Comparison of ENCODE assay signal across 16 cellular contexts in the genomic region with DNA sequence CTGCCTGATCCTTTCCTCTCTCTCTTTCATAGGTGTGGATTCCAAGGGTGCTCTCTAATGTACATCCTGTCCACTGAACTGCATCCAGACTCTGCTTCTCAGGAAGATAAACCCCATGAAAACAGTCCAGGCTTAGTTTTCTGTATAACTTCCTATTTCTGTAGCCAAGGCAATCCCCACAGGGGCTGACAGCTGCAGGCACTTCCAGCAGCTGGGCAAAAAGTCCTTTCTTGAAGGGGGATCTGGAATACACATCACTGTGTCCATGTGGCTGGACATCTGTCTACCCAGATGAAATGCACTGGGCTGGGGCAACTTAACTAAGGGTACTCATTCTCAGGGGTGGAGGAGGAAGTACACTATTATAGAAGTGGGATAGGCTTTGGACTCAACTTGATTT.
"Had no signal": no experiment of that assay in that cellular context is flagged by ENCODE, and none has a peak within 500 bp of the region (broad histone marks: within the 10 kb centered on the region; RNA-seq: fewer than 3 reads in every experiment).

No MANE protein-coding gene starts in this region.

- H3K4me1 ChIP-seq: colonic mucosa, parathyroid adenoma had no signal

- ATAC-seq: activated CD8-positive, alpha-beta memory T cell treated with anti-CD3 and anti-CD28 coated beads, Interleukin-2, amount 10 ng/mL, durations not matched to agents 7 days and 5 days; activated T-helper 17 cell treated with anti-CD3 and anti-CD28 coated beads, Interleukin-2, amount 50 U/mL, for 72 hours; naive thymus-derived CD8-positive, alpha-beta T cell; T-cell had no signal

- H3K27ac ChIP-seq: colonic mucosa, parathyroid adenoma had no signal

- H3K36me3 ChIP-seq: colonic mucosa had no signal

- H3K79me2 ChIP-seq: parathyroid adenoma had no signal

- H3K9me3 ChIP-seq: colonic mucosa had no signal

- H3K9ac ChIP-seq: parathyroid adenoma had no signal

- H3K4me3 ChIP-seq: colonic mucosa had no signal

- DNase-seq: activated B cell treated with CpG ODN at 0.5 μM for 24 hours; activated CD4-positive, alpha-beta memory T cell treated with anti-CD3 and anti-CD28 coated beads, Interleukin-2, amount 10 ng/mL, durations not matched to agents 7 days and 5 days; activated CD4-positive, alpha-beta T cell treated with anti-CD3 and anti-CD28 coated beads for 4 hours; activated CD8-positive, alpha-beta memory T cell treated with anti-CD3 and anti-CD28 coated beads, Interleukin-2, amount 10 ng/mL, durations not matched to agents 7 days and 5 days; activated naive CD4-positive, alpha-beta T cell; activated naive CD8-positive, alpha-beta T cell treated with anti-CD3 and anti-CD28 coated beads, Interleukin-2, amount 10 ng/mL, durations not matched to agents 7 days and 5 days; activated T-cell treated with anti-CD3 and anti-CD28 coated beads, Interleukin-2, amount 50 U/mL, for 1 hour; colonic mucosa; immature natural killer cell; mesendoderm; naive thymus-derived CD8-positive, alpha-beta T cell; stimulated activated CD8-positive, alpha-beta memory T cell treated with anti-CD3 and anti-CD28 coated beads, Interleukin-4, amount 100 ng/mL, for 48 hours; stimulated activated naive CD4-positive, alpha-beta T cell; T-cell had no signal

- H2AFZ ChIP-seq: parathyroid adenoma had no signal

- H3K27me3 ChIP-seq: colonic mucosa had no signal
